ENCODE assay signal across 18 cellular contexts in genomic region chr1:9435854-9436253, GRCh38.
DNase-seq lines count a peak whose midpoint lies in the region; ATAC-seq and TF ChIP-seq lines count a peak whose summit lies in the region.
"Had no signal": no experiment of that assay in that cellular context is flagged by ENCODE, and none has a peak within 500 bp of the region (broad histone marks: within the 10 kb centered on the region; RNA-seq: fewer than 3 reads in every experiment).

No MANE protein-coding gene starts in this region.

- H3K27ac ChIP-seq in right cardiac atrium (ENCODE audit: low read length) (peak overlapping the region; percentile 89), prostate gland (peak overlapping the region; percentile 64 to 70)
- H3K27ac ChIP-seq: RWPE1 had no signal

- TF ChIP-seq POLR2A in prostate gland (IDR thresholded peaks at IDR 0.05): no peak

- intact Hi-C loops in right cardiac atrium (cut with DNase I): no loop called here
- intact Hi-C loops in cardiac septum (cut with DNase I): loop anchor here (5.0 kb wide), 1 partner anchor 144 kb away; the partner anchor contains the start of gene SPSB1
- intact Hi-C loops in left colon (cut with DNase I, micrococcal nuclease): no loop called here
- intact Hi-C loops in prostate gland (cut with DNase I): no loop called here

- no peaks in the 10 kb centered on the region for H3K36me3 ChIP-seq in prostate gland

- 38% methylated on average over 3 of the region's 3 CpGs for whole genome bisulfite sequencing in right cardiac atrium
- 35% methylated on average over 3 of the region's 3 CpGs for WGBS in prostate gland

- TF ChIP-seq CTCF in prostate gland (IDR thresholded peaks at IDR 0.05): no peak

- ATAC-seq in right cardiac atrium (peak in 1 of 2 donors; percentile 15), left colon (peak; percentile 66), HG03457 (IDR thresholded peaks at IDR 0.05; ENCODE audit: unreplicated experiment) (no peak), HG02759 (IDR thresholded peaks at IDR 0.05; ENCODE audit: unreplicated experiment) (no peak), GM19467 (IDR thresholded peaks at IDR 0.05; ENCODE audit: unreplicated experiment) (no peak)
- ATAC-seq: foreskin keratinocyte had no signal

- H3K27me3 ChIP-seq in right cardiac atrium (ENCODE audit: control insufficient read depth, insufficient read depth) (no peaks in the 10 kb centered on the region), prostate gland (replicated peaks; ENCODE audit: insufficient read depth) (no peaks in the 10 kb centered on the region)
- H3K27me3 ChIP-seq: foreskin keratinocyte had no signal

- H3K4me1 ChIP-seq in right cardiac atrium (ENCODE audit: control insufficient read depth, insufficient read depth, low read length) (peaks cover 11% of the 10 kb centered on the region), prostate gland (replicated peaks) (peaks cover 16% of the 10 kb centered on the region)

- H3K9me3 ChIP-seq in right cardiac atrium (ENCODE audit: control insufficient read depth, low read length) (no peaks in the 10 kb centered on the region), prostate gland (no peaks in the 10 kb centered on the region)

- DNase-seq in right cardiac atrium (peak in 1 of 3 donors; percentile 55), cardiac septum (ENCODE audit: low spot score) (no peak), left colon (peak in 1 of 2 donors; percentile 45), prostate gland (ENCODE audit: low spot score) (no peak), cerebellar nuclear complex (lab: John Stamatoyannopoulos, UW) (no peak)
- DNase-seq: activated CD4-positive, alpha-beta T cell treated with anti-CD3 and anti-CD28 coated beads, Interleukin-2, amount 50 U/mL, for 1 hour; activated CD8-positive, alpha-beta memory T cell treated with anti-CD3 and anti-CD28 coated beads, Interleukin-2, amount 50 U/mL, for 48 hours; activated gamma-delta T cell treated with Interleukin-2 at 50 U/mL for 16 hours; CD4-positive, alpha-beta memory T cell; foreskin keratinocyte; NCI-H187; NCI-H345; stimulated activated CD8-positive, alpha-beta memory T cell treated with anti-CD3 and anti-CD28 coated beads, Interleukin-4, amount 100 ng/mL, for 48 hours; SW 1271 had no signal

- H3K4me3 ChIP-seq in right cardiac atrium (ENCODE audit: low read length) (no peak overlapping the region), prostate gland (no peak overlapping the region)
